25 cellular contexts compared by ENCODE assay signal in the genomic region with DNA sequence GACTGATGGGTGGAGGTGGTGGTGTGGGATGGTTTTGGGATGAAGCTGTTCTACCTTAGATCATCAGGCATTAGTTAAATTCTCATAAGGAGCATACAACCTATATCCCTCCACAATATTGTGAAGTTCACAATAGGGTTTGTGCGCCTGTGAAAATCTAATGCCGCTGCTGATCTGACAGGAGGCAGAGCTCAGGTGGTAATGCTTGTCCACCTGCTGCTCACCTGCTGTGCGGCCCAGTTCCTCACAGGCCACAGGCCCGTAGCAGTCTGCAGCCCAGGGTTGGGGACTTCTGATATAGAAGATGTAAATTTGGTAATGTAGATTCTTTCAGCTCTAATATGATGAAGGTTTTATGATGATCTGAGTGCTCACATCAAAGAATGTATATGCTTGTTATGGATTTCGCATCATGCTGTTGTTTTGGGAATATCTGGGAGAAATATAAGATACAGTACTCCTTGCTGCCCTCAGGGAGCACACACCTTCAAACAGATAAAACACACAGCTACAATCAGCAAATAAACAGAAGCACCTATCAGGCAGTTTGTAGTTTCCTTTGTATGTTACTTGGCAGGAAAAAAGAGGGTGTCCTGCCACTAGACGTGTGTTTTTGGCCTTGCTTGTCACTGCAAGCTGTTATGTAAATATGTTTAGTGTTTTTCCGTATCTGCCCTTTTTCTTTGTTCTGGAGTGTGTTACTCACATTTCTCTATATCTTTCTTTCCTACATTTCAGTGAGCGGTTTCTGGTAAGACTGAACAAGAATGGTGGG.
"Had no signal": no experiment of that assay in that cellular context is flagged by ENCODE, and none has a peak within 500 bp of the region (broad histone marks: within the 10 kb centered on the region; RNA-seq: fewer than 3 reads in every experiment).

No MANE protein-coding gene starts in this region.

- H3K36me3 Mint-ChIP-seq: naive B cell had no signal

- H3K4me3 Mint-ChIP-seq: dendritic cell treated with granulocyte-macrophage colony-stimulating factor and Interleukin-4, amounts not matched to agents 40 ng/mL and 50 ng/mL, for 4 days; effector memory CD8-positive, alpha-beta T cell; endodermal cell; mesothelial cell of epicardium; naive B cell; naive thymus-derived CD8-positive, alpha-beta T cell had no signal

- H3K27ac ChIP-seq: epithelial cell of prostate, esophagus squamous epithelium, gastrocnemius medialis, heart right ventricle, left lung, lower lobe of right lung had no signal

- H3K4me1 ChIP-seq: esophagus squamous epithelium, gastrocnemius medialis, heart right ventricle, left lung, lower lobe of right lung had no signal

- H3K27me3 Mint-ChIP-seq: dendritic cell treated with granulocyte-macrophage colony-stimulating factor and Interleukin-4, amounts not matched to agents 40 ng/mL and 50 ng/mL, for 4 days; naive thymus-derived CD8-positive, alpha-beta T cell had no signal

- H3K9me3 Mint-ChIP-seq: dendritic cell treated with granulocyte-macrophage colony-stimulating factor and Interleukin-4, amounts not matched to agents 40 ng/mL and 50 ng/mL, for 4 days; effector memory CD8-positive, alpha-beta T cell had no signal

- ATAC-seq: effector memory CD8-positive, alpha-beta T cell; esophagus mucosa; gastrocnemius medialis; heart right ventricle; left cardiac atrium; left lung; left ventricle myocardium superior; lower lobe of right lung; mucosa of descending colon; naive thymus-derived CD8-positive, alpha-beta T cell had no signal

- H3K27me3 ChIP-seq: esophagus squamous epithelium, gastrocnemius medialis, heart right ventricle, left lung had no signal

- H3K4me1 Mint-ChIP-seq: endodermal cell, mesothelial cell of epicardium, naive B cell had no signal

- DNase-seq: cortex of kidney; effector CD8-positive, alpha-beta T cell; effector memory CD8-positive, alpha-beta T cell; endodermal cell; erythroblast; esophagus squamous epithelium; foreskin fibroblast; foreskin melanocyte; gastrocnemius medialis; glutamatergic neuron; head of caudate nucleus; heart right ventricle; hippocampal formation; left cardiac atrium; left lung; left ventricle myocardium superior; lower lobe of right lung; mesenchymal stem cell; mucosa of descending colon; naive B cell; naive thymus-derived CD8-positive, alpha-beta T cell had no signal

- H3K27ac Mint-ChIP-seq: dendritic cell treated with granulocyte-macrophage colony-stimulating factor and Interleukin-4, amounts not matched to agents 40 ng/mL and 50 ng/mL, for 4 days; effector memory CD8-positive, alpha-beta T cell; endodermal cell; mesothelial cell of epicardium; naive B cell had no signal

- H3K9me3 ChIP-seq: esophagus squamous epithelium, gastrocnemius medialis, lower lobe of right lung, mucosa of descending colon had no signal
